Comparison of ENCODE assay signal across 8 cellular contexts in genomic region chr17:67293251-67294203, GRCh38. TPM values are rescaled to one million over a fixed set of nuclear protein-coding genes. Genes with fewer than 3 reads are reported as not detected.
DNase-seq lines count a peak whose midpoint lies in the region; ATAC-seq lines count a peak whose summit lies in the region.

No MANE protein-coding gene starts in this region.

- H3K9ac ChIP-seq in skeletal muscle tissue (ENCODE audit: low read depth in 1 of 3, low read length in 3 of 3), result peak overlapping the region in 1 of 3 donors; percentile 50

- H3K9me3 Mint-ChIP-seq in activated naive CD4-positive, alpha-beta T cell treated with anti-CD3 and anti-CD28 coated beads, Interleukin-2, amount 50 U/mL, for 72 hours, result peaks cover 0 to 4% of the 10 kb centered on the region in 2 donors

- H3K4me1 ChIP-seq in skeletal muscle tissue (ENCODE audit: control insufficient read depth in 3 of 3, insufficient read depth in 3 of 3, low read length in 3 of 3), result peaks cover 14 to 21% (median 19%) of the 10 kb centered on the region in 3 donors

- H3K36me3 ChIP-seq in skeletal muscle tissue (ENCODE audit: control insufficient read depth in 3 of 3, insufficient read depth in 3 of 3, low read length in 3 of 3), result no peaks in the 10 kb centered on the region

- H3K27ac Mint-ChIP-seq in activated naive CD4-positive, alpha-beta T cell treated with anti-CD3 and anti-CD28 coated beads, Interleukin-2, amount 50 U/mL, for 72 hours, result no peak overlapping the region

- H3K27me3 ChIP-seq in skeletal muscle tissue (ENCODE audit: control insufficient read depth in 3 of 3, insufficient read depth in 3 of 3, low read length in 3 of 3), result no peaks in the 10 kb centered on the region

- H3K4me3 ChIP-seq in skeletal muscle tissue (ENCODE audit: low read length in 3 of 3), result peak overlapping the region; percentile 23 to 41 (median 40)

- no peaks in the 10 kb centered on the region for H3K36me3 Mint-ChIP-seq in activated naive CD4-positive, alpha-beta T cell treated with anti-CD3 and anti-CD28 coated beads, Interleukin-2, amount 50 U/mL, for 72 hours

- ATAC-seq in GM18909 (IDR thresholded peaks at IDR 0.05; ENCODE audit: poor library complexity, unreplicated experiment), result peak; percentile 80
- peak; percentile 94 for ATAC-seq in HG03354 (IDR thresholded peaks at IDR 0.05; ENCODE audit: poor library complexity, severe bottlenecking, unreplicated experiment)
- peak; percentile 95 to 98 for ATAC-seq in activated naive CD4-positive, alpha-beta T cell treated with anti-CD3 and anti-CD28 coated beads, Interleukin-2, amount 50 U/mL, for 72 hours
- ATAC-seq in left ventricle myocardium superior, result peak; percentile 56

- intact Hi-C loops in left ventricle myocardium superior (cut with micrococcal nuclease), result no loop called here

- peak; percentile 82 to 86 for DNase-seq in AML-193 (lab: John Stamatoyannopoulos, UW)
- DNase-seq in SKM-1 treated with dmso at 0.1 percent for 144 hours (lab: John Stamatoyannopoulos, UW; ENCODE audit: unreplicated experiment), result peak; percentile 81
- peak; percentile 58 to 69 for DNase-seq in activated naive CD4-positive, alpha-beta T cell treated with anti-CD3 and anti-CD28 coated beads, Interleukin-2, amount 50 U/mL, for 72 hours (ENCODE audit: low spot score in 2 of 2)
- DNase-seq in left ventricle myocardium superior, result peak; percentile 80
- no peak for DNase-seq in middle frontal gyrus (ENCODE audit: extremely low spot score, low spot score)

- H3K27ac ChIP-seq in skeletal muscle tissue (ENCODE audit: low read depth, low read length), result no peak overlapping the region

- H3K9me3 ChIP-seq in skeletal muscle tissue (ENCODE audit: control insufficient read depth in 3 of 3, low read length in 3 of 3), result no peaks in the 10 kb centered on the region

RNA-seq across cellular contexts. Expression of gene HELZ, which starts 48.5 kb away (rescaled TPM):
- 10 to 100 TPM; 42.9 to 88.8 TPM for total RNA-seq in activated naive CD4-positive, alpha-beta T cell treated with anti-CD3 and anti-CD28 coated beads, Interleukin-2, amount 50 U/mL, for 72 hours
- total RNA-seq in left ventricle myocardium superior (35.4 TPM), skeletal muscle tissue (53.8 TPM)
